21 cellular contexts compared by ENCODE assay signal in genomic region chr17:82092628-82092994, GRCh38.
"Had no signal": no experiment of that assay in that cellular context is flagged by ENCODE, and none has a peak within 500 bp of the region (broad histone marks: within the 10 kb centered on the region; RNA-seq: fewer than 3 reads in every experiment).

No MANE protein-coding gene starts in this region.

- H3K9me3 ChIP-seq: left lung, psoas muscle, suprapubic skin, thyroid gland, upper lobe of left lung, vagina had no signal

- H3K4me1 ChIP-seq: foreskin keratinocyte had no signal

- FAIRE-seq: colon, endothelial cell of umbilical vein, islet of Langerhans had no signal

- H3K4me3 ChIP-seq: left lung, psoas muscle, suprapubic skin, thyroid gland, upper lobe of left lung, vagina had no signal

- DNase-seq: cerebellar nuclear complex; dermis blood vessel endothelial cell; erythroblast; foreskin keratinocyte; head of caudate nucleus; hypothalamus; kidney glomerular epithelial cell; mesendoderm; naive B cell; retina; stimulated activated naive CD4-positive, alpha-beta T cell treated with Interleukin-2 at 50 U/mL for 16 hours; thyroid gland had no signal

- H3K27me3 ChIP-seq: foreskin keratinocyte, left lung, suprapubic skin, thyroid gland, upper lobe of left lung, vagina had no signal

- H3K27ac ChIP-seq: foreskin keratinocyte, left lung, psoas muscle, suprapubic skin, thyroid gland, vagina had no signal

- ATAC-seq: foreskin keratinocyte, left lung, psoas muscle, sciatic nerve had no signal
